13 cellular contexts compared by ENCODE assay signal in genomic region chr15:100941536-100941935, GRCh38. TPM values are rescaled to one million over a fixed set of nuclear protein-coding genes. Genes with fewer than 3 reads are reported as not detected.
DNase-seq lines count a peak whose midpoint lies in the region; ATAC-seq, FAIRE-seq and TF ChIP-seq lines count a peak whose summit lies in the region.
"Had no signal": no experiment of that assay in that cellular context is flagged by ENCODE, and none has a peak within 500 bp of the region (broad histone marks: within the 10 kb centered on the region; RNA-seq: fewer than 3 reads in every experiment).

No MANE protein-coding gene starts in this region.

- H3K9me3 ChIP-seq in neural progenitor cell (ENCODE audit: low read depth) (no peaks in the 10 kb centered on the region), sigmoid colon (no peaks in the 10 kb centered on the region), small intestine (ENCODE audit: control insufficient read depth, low read depth) (no peaks in the 10 kb centered on the region)

- WGBS in sigmoid colon, 2 donors = 77 to 78% methylated on average over 10 of the region's 10 CpGs
- WGBS in small intestine, 3 donors = 71 to 80% (median 79%) methylated on average over 10 of the region's 10 CpGs

- FAIRE-seq in small intestine (lab: Jason Lieb, UNC) (no peak), H54 (lab: Jason Lieb, UNC) (no peak)

- H3K27me3 ChIP-seq in neural progenitor cell = no peaks in the 10 kb centered on the region
- H3K27me3 ChIP-seq in sigmoid colon = no peaks in the 10 kb centered on the region
- H3K27me3 ChIP-seq in small intestine (ENCODE audit: control insufficient read depth in 2 of 2, insufficient read depth in 2 of 2, low read length in 2 of 2) = no peaks in the 10 kb centered on the region

- H4K20me1 ChIP-seq in neural progenitor cell (ENCODE audit: low read depth) = no peaks in the 10 kb centered on the region

- TF ChIP-seq POLR2A in sigmoid colon (IDR thresholded peaks at IDR 0.05) = no peak
- TF ChIP-seq POLR2A in H54 (IDR thresholded peaks at IDR 0.05; ENCODE audit: low read depth, low read length) = no peak

- H3K36me3 Mint-ChIP-seq in neural progenitor cell = no peaks in the 10 kb centered on the region

- DNase-seq in neural progenitor cell (ENCODE audit: low spot score) = no peak
- no peak for DNase-seq in sigmoid colon
- DNase-seq in posterior vena cava (ENCODE audit: low spot score) = no peak
- no peak for DNase-seq in small intestine
- DNase-seq in H54 (ENCODE audit: insufficient read length, low spot score) = no peak
- DNase-seq: activated CD4-positive, alpha-beta T cell treated with anti-CD3 and anti-CD28 coated beads, Interleukin-2, amount 10 ng/mL, durations not matched to agents 7 days and 5 days; head of caudate nucleus; right cardiac atrium had no signal

- H3K27ac ChIP-seq in neural progenitor cell (no peak overlapping the region), sigmoid colon (no peak overlapping the region), small intestine (ENCODE audit: low read depth in 1 of 2, low read length in 1 of 2) (peak overlapping the region in 1 of 2 donors; percentile 19)
- H3K27ac ChIP-seq: KMS-11, SK-N-MC had no signal

- H2AFZ ChIP-seq in neural progenitor cell (replicated peaks) = peak overlapping the region; percentile 57

- no peaks in the 10 kb centered on the region for H3F3A ChIP-seq in neural progenitor cell (ENCODE audit: low read depth)

- no peak overlapping the region for H3K4me3 Mint-ChIP-seq in neural progenitor cell
- H3K4me3 Mint-ChIP-seq: activated CD4-positive, alpha-beta T cell treated with anti-CD3 and anti-CD28 coated beads, Interleukin-2, amount 10 ng/mL, durations not matched to agents 7 days and 5 days had no signal

- H3K4me1 ChIP-seq in neural progenitor cell = no peaks in the 10 kb centered on the region
- H3K4me1 ChIP-seq in sigmoid colon = no peaks in the 10 kb centered on the region
- H3K4me1 ChIP-seq in small intestine (ENCODE audit: control insufficient read depth in 2 of 2, insufficient read depth in 1 of 2, low read depth in 1 of 2, low read length in 1 of 2) = no peaks in the 10 kb centered on the region

- H3K27me3 Mint-ChIP-seq in neural progenitor cell (ENCODE audit: insufficient read depth, low read depth) = no peaks in the 10 kb centered on the region
- H3K27me3 Mint-ChIP-seq: activated CD4-positive, alpha-beta T cell treated with anti-CD3 and anti-CD28 coated beads, Interleukin-2, amount 10 ng/mL, durations not matched to agents 7 days and 5 days had no signal

- H3K9me3 Mint-ChIP-seq in neural progenitor cell = no peaks in the 10 kb centered on the region
- H3K9me3 Mint-ChIP-seq: activated CD4-positive, alpha-beta T cell treated with anti-CD3 and anti-CD28 coated beads, Interleukin-2, amount 10 ng/mL, durations not matched to agents 7 days and 5 days had no signal

- no peak for TF ChIP-seq EP300 in sigmoid colon (IDR thresholded peaks at IDR 0.05)

- H3K4me2 ChIP-seq in neural progenitor cell = no peak overlapping the region
- H3K4me2 ChIP-seq: KMS-11 had no signal

- no peak overlapping the region for H3K27ac Mint-ChIP-seq in neural progenitor cell
- H3K27ac Mint-ChIP-seq: activated CD4-positive, alpha-beta T cell treated with anti-CD3 and anti-CD28 coated beads, Interleukin-2, amount 10 ng/mL, durations not matched to agents 7 days and 5 days had no signal

- peak; percentile 45 for ATAC-seq in GM18867 (IDR thresholded peaks at IDR 0.05; ENCODE audit: unreplicated experiment)
- peak; percentile 73 for ATAC-seq in GM21717 (IDR thresholded peaks at IDR 0.05; ENCODE audit: unreplicated experiment)
- ATAC-seq in HG03196 (IDR thresholded peaks at IDR 0.05; ENCODE audit: unreplicated experiment) = peak; percentile 41

- TF ChIP-seq CTCF in neural progenitor cell (IDR thresholded peaks at IDR 0.05) (no peak), sigmoid colon (IDR thresholded peaks at IDR 0.05) (no peak)

- H3K4me3 ChIP-seq in neural progenitor cell = no peak overlapping the region
- H3K4me3 ChIP-seq in sigmoid colon = no peak overlapping the region
- H3K4me3 ChIP-seq in small intestine (ENCODE audit: low read depth in 1 of 2, low read length in 2 of 2) = no peak overlapping the region
- H3K4me3 ChIP-seq: SK-N-MC had no signal

- H3K36me3 ChIP-seq in neural progenitor cell (no peaks in the 10 kb centered on the region), sigmoid colon (no peaks in the 10 kb centered on the region), small intestine (ENCODE audit: control insufficient read depth in 2 of 2, insufficient read depth in 2 of 2, low read length in 2 of 2) (no peaks in the 10 kb centered on the region)

- no peaks in the 10 kb centered on the region for H3K4me1 Mint-ChIP-seq in neural progenitor cell
- H3K4me1 Mint-ChIP-seq: activated CD4-positive, alpha-beta T cell treated with anti-CD3 and anti-CD28 coated beads, Interleukin-2, amount 10 ng/mL, durations not matched to agents 7 days and 5 days had no signal

- intact Hi-C loops in sigmoid colon (cut with DNase I) (no loop called here), posterior vena cava (cut with DNase I) (loop anchor here in 1 of 2 donors (1.0 kb wide), 1 partner anchor 48 kb away; no protein-coding TSS in a partner anchor)

- no peak overlapping the region for H3K9ac ChIP-seq in neural progenitor cell
- H3K9ac ChIP-seq: KMS-11 had no signal

- no peaks in the 10 kb centered on the region for H3K79me2 ChIP-seq in neural progenitor cell (ENCODE audit: low read depth)

RNA-seq across cellular contexts. Expression of gene LRRK1, which starts 22.4 kb away (rescaled TPM):
- total RNA-seq in neural progenitor cell (ENCODE audit: low replicate concordance) = 0.43 TPM in 1 of 2 replicates, not detected in the other
- total RNA-seq in sigmoid colon = 10 to 100 TPM in 2 of 4 donors, 1 to 10 TPM in 2; 7.1 to 27.4 (median 9.2) TPM
- polyA plus RNA-seq in sigmoid colon = 10 to 100 TPM in 2 of 3 donors, 1 to 10 TPM in 1; 9.6 to 22.6 (median 10.2) TPM
- 10 to 100 TPM; 22.3 to 24.9 TPM for total RNA-seq in posterior vena cava
- 1 to 10 TPM; 3.8 to 9.4 (median 6.3) TPM for polyA plus RNA-seq in small intestine
